Comparison of ENCODE assay signal across 8 cellular contexts in genomic region chr6:33081098-33081824, GRCh38. TPM values are rescaled to one million over a fixed set of nuclear protein-coding genes. Genes with fewer than 3 reads are reported as not detected.
DNase-seq lines count a peak whose midpoint lies in the region; ATAC-seq and TF ChIP-seq lines count a peak whose summit lies in the region.

No MANE protein-coding gene starts in this region.

- CTCF ChIA-PET in CD8-positive, alpha-beta T cell (lab: Charles Lee): interaction anchor here (0.7 to 1.7 kb wide), 4 partner anchors 8 to 114 kb away, joined by 3 to 4 read pairs (median 3); partner anchors contain the start of gene HLA-DPA1

- no CpG with 5 or more reads among the region's 16 CpGs for WGBS in iPS DF 6.9 (ENCODE audit: insufficient coverage, insufficient read length)

- peak overlapping the region; percentile 79 for H3K9ac ChIP-seq in adipocyte (ENCODE audit: low read length)

- H3K9me3 Mint-ChIP-seq in CD8-positive, alpha-beta T cell: no peaks in the 10 kb centered on the region

- H3K27me3 ChIP-seq in CD8-positive, alpha-beta T cell (ENCODE audit: insufficient read depth, low read length): no peaks in the 10 kb centered on the region
- no peaks in the 10 kb centered on the region for H3K27me3 ChIP-seq in adipocyte (replicated peaks; ENCODE audit: control insufficient read depth, insufficient read depth, low read length)
- H3K27me3 ChIP-seq in iPS DF 6.9 (ENCODE audit: control insufficient read depth, insufficient read depth, low read length): no peaks in the 10 kb centered on the region
- H3K27me3 ChIP-seq in effector memory CD4-positive, alpha-beta T cell (replicated peaks; ENCODE audit: control insufficient read depth, insufficient read depth, low read length, poor library complexity, severe bottlenecking): peaks cover 2% of the 10 kb centered on the region

- DNase-seq in CD8-positive, alpha-beta T cell: no peak
- no peak for DNase-seq in adipocyte (ENCODE audit: low read depth)
- DNase-seq in iPS DF 6.9 (ENCODE audit: low read depth, low spot score): no peak
- no peak for DNase-seq in sciatic nerve (ENCODE audit: low spot score)
- DNase-seq in NCI-H2029 treated with DMSO at 0.1 percent for 48 hours (lab: John Stamatoyannopoulos, UW): no peak
- no peak for DNase-seq in stimulated activated CD4-positive, alpha-beta T cell treated with anti-CD3 and anti-CD28 coated beads, Interleukin-2, amount 100 ng/mL, for 24 hours
- no peak for DNase-seq in effector memory CD4-positive, alpha-beta T cell

- H3K36me3 Mint-ChIP-seq in CD8-positive, alpha-beta T cell: peaks cover 56% of the 10 kb centered on the region

- no peaks in the 10 kb centered on the region for H3K27me3 Mint-ChIP-seq in CD8-positive, alpha-beta T cell (ENCODE audit: low read depth)

- intact Hi-C loops in CD8-positive, alpha-beta T cell (cut with DNase I, micrococcal nuclease): no loop called here
- intact Hi-C loops in sciatic nerve (cut with DNase I): loop anchor here (5.0 kb wide), 1 partner anchor 69 kb away; no protein-coding TSS in a partner anchor

- H3K36me3 ChIP-seq in CD8-positive, alpha-beta T cell (ENCODE audit: insufficient read depth, low read length): peaks cover 13% of the 10 kb centered on the region
- peaks cover 7% of the 10 kb centered on the region for H3K36me3 ChIP-seq in adipocyte (ENCODE audit: control insufficient read depth, insufficient read depth, low read length, severe bottlenecking)
- H3K36me3 ChIP-seq in iPS DF 6.9 (ENCODE audit: control insufficient read depth, insufficient read depth, low read length): no peaks in the 10 kb centered on the region
- no peaks in the 10 kb centered on the region for H3K36me3 ChIP-seq in effector memory CD4-positive, alpha-beta T cell (ENCODE audit: control insufficient read depth, insufficient read depth, low read length)

- peak overlapping the region; percentile 70 for H3K27ac Mint-ChIP-seq in CD8-positive, alpha-beta T cell

- POLR2A ChIA-PET in CD8-positive, alpha-beta T cell (lab: Charles Lee): interaction anchor here (0.7 kb wide), 1 partner anchor 66 kb away, joined by 3 read pairs; no protein-coding TSS in a partner anchor

- ATAC-seq in CD8-positive, alpha-beta T cell: no peak
- ATAC-seq in sciatic nerve (peak; percentile 22), GM18870 (IDR thresholded peaks at IDR 0.05; ENCODE audit: unreplicated experiment) (no peak)

- no peaks in the 10 kb centered on the region for H3K9me3 ChIP-seq in CD8-positive, alpha-beta T cell (ENCODE audit: low read length)
- H3K9me3 ChIP-seq in adipocyte (ENCODE audit: control insufficient read depth, low read length) (no peaks in the 10 kb centered on the region), iPS DF 6.9 (ENCODE audit: control insufficient read depth, insufficient read depth, low read length) (no peaks in the 10 kb centered on the region)
- H3K9me3 ChIP-seq in effector memory CD4-positive, alpha-beta T cell (ENCODE audit: control insufficient read depth, low read length): no peaks in the 10 kb centered on the region

- peaks cover 52% of the 10 kb centered on the region for H3K4me1 Mint-ChIP-seq in CD8-positive, alpha-beta T cell (ENCODE audit: low read depth)

- peak overlapping the region; percentile 47 for H3K4me3 Mint-ChIP-seq in CD8-positive, alpha-beta T cell

- H3K4me3 ChIP-seq in CD8-positive, alpha-beta T cell (ENCODE audit: low read depth, low read length): no peak overlapping the region
- H3K4me3 ChIP-seq in adipocyte (ENCODE audit: low read length): peak overlapping the region; percentile 83
- peak overlapping the region; percentile 44 for H3K4me3 ChIP-seq in iPS DF 6.9 (ENCODE audit: low read length)
- no peak overlapping the region for H3K4me3 ChIP-seq in effector memory CD4-positive, alpha-beta T cell (ENCODE audit: insufficient read depth, low read depth, low read length, poor library complexity, severe bottlenecking)

- TF ChIP-seq CTCF in CD8-positive, alpha-beta T cell (IDR thresholded peaks at IDR 0.05): no peak

- H3K27ac ChIP-seq in CD8-positive, alpha-beta T cell (ENCODE audit: low read depth, low read length): no peak overlapping the region
- H3K27ac ChIP-seq in iPS DF 6.9 (ENCODE audit: low read length): no peak overlapping the region
- no peak overlapping the region for H3K27ac ChIP-seq in effector memory CD4-positive, alpha-beta T cell (ENCODE audit: insufficient read depth, low read length, poor library complexity, severe bottlenecking)

- H3K4me1 ChIP-seq in CD8-positive, alpha-beta T cell (ENCODE audit: insufficient read depth, low read length): peaks cover 15% of the 10 kb centered on the region
- H3K4me1 ChIP-seq in adipocyte (ENCODE audit: control insufficient read depth, insufficient read depth, low read length) (peaks cover 14% of the 10 kb centered on the region), iPS DF 6.9 (ENCODE audit: control insufficient read depth, insufficient read depth, low read length) (no peaks in the 10 kb centered on the region)
- H3K4me1 ChIP-seq in effector memory CD4-positive, alpha-beta T cell (ENCODE audit: control insufficient read depth, insufficient read depth, low read length, poor library complexity, severe bottlenecking): peaks cover 2% of the 10 kb centered on the region

RNA-seq across cellular contexts. Expression of gene HLA-DPB1, which starts 5.5 kb away (rescaled TPM):
- 10 to 100 TPM; 55.3 to 58.6 TPM for total RNA-seq in CD8-positive, alpha-beta T cell
- total RNA-seq in sciatic nerve: 138 TPM

RNA-seq across cellular contexts. Expression of gene HLA-DPA1, which starts 7.8 kb away (rescaled TPM):
- 10 to 100 TPM; 40.5 to 45.7 TPM for total RNA-seq in CD8-positive, alpha-beta T cell
- 141 TPM for total RNA-seq in sciatic nerve

Comparison
In these comparisons a context has a peak if more than half of its experiments do, and no peak if none do; other contexts are left out.
1. H3K4me3 ChIP-seq: peak in adipocyte (single experiment) and iPS DF 6.9 (single experiment); none in CD8-positive, alpha-beta T cell (single experiment) and effector memory CD4-positive, alpha-beta T cell (single experiment).